ENCODE assay signal across 8 cellular contexts in genomic region chr17:76726766-76727718, GRCh38.
DNase-seq lines count a peak whose midpoint lies in the region; ATAC-seq and TF ChIP-seq lines count a peak whose summit lies in the region.

A gene with protein sequence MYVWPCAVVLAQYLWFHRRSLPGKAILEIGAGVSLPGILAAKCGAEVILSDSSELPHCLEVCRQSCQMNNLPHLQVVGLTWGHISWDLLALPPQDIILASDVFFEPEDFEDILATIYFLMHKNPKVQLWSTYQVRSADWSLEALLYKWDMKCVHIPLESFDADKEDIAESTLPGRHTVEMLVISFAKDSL (plus strand): TSS chr17:76726839. CDS start chr17:76729711, 2,872 bp downstream.

- peak; percentile 75 for DNase-seq in AG10803 (ENCODE audit: low read depth)
- DNase-seq in NCI-H748 treated with DMSO at 0.1 percent for 48 hours (lab: John Stamatoyannopoulos, UW), result peak; percentile 8
- peak; percentile 48 for DNase-seq in activated CD8-positive, alpha-beta memory T cell treated with anti-CD3 and anti-CD28 coated beads, Interleukin-2, amount 50 U/mL, for 24 hours (ENCODE audit: extremely low read depth)
- DNase-seq in epidermal melanocyte (ENCODE audit: insufficient read length, low spot score), result peak; percentile 57
- peak in 4 of 6 experiments; percentile 82 to 94 (median 92) for DNase-seq in stimulated activated naive CD4-positive, alpha-beta T cell (lab: John Stamatoyannopoulos, UW)

- H3K27me3 ChIP-seq in mucosa of stomach (ENCODE audit: control insufficient read depth, insufficient read depth, low read length), result no peaks in the 10 kb centered on the region

- peaks cover 20% of the 10 kb centered on the region for H3K4me1 ChIP-seq in mucosa of stomach (ENCODE audit: control insufficient read depth, insufficient read depth, low read length)

- peak; percentile 42 for ATAC-seq in GM18868 (IDR thresholded peaks at IDR 0.05; ENCODE audit: unreplicated experiment)
- peak; percentile 29 for ATAC-seq in HG03108 (IDR thresholded peaks at IDR 0.05; ENCODE audit: unreplicated experiment)

- H3K36me3 ChIP-seq in mucosa of stomach (ENCODE audit: control insufficient read depth, insufficient read depth, low read length), result no peaks in the 10 kb centered on the region

- peak; percentile 70 for TF ChIP-seq CTCF in AG10803 (conservative IDR thresholded peaks at IDR 0.05; ENCODE audit: low read length)

- H3K4me3 ChIP-seq in AG10803 (ENCODE audit: low read length) (peak within 1 kb of the TSS; percentile 87), mucosa of stomach (ENCODE audit: low read length) (peak within 1 kb of the TSS; percentile 68)

- no peaks in the 10 kb centered on the region for H3K9me3 ChIP-seq in mucosa of stomach (ENCODE audit: control insufficient read depth, low read length)

- peak within 1 kb of the TSS; percentile 92 for H3K9ac ChIP-seq in mucosa of stomach (ENCODE audit: low read length)

Comparison
In these comparisons a context has a peak if more than half of its experiments do, and no peak if none do; other contexts are left out.
1. Peak in every context shown above with its lines: DNase-seq, ATAC-seq and H3K4me3 ChIP-seq.
2. DNase-seq: peak in every context shown above with its lines; median percentile 92 in stimulated activated naive CD4-positive, alpha-beta T cell; 75 in AG10803; 57 in epidermal melanocyte; 48 in activated CD8-positive, alpha-beta memory T cell treated with anti-CD3 and anti-CD28 coated beads, Interleukin-2, amount 50 U/mL, for 24 hours; 8 in NCI-H748 treated with DMSO at 0.1 percent for 48 hours.